Comparison of ENCODE assay signal across 8 cellular contexts in genomic region chr17:82064433-82065192, GRCh38. TPM values are rescaled to one million over a fixed set of nuclear protein-coding genes. Genes with fewer than 3 reads are reported as not detected.
A peak's percentile ranks its signal among the peaks of the same experiment; 100 is the strongest.
DNase-seq lines count a peak whose midpoint lies in the region; ATAC-seq and TF ChIP-seq lines count a peak whose summit lies in the region.

No MANE protein-coding gene starts in this region.

- H3K4me3 Mint-ChIP-seq in activated B cell treated with CpG ODN at 0.5 μM for 24 hours: peak overlapping the region; percentile 72

- intact Hi-C loops in Right ventricle myocardium inferior (cut with DNase I): no loop called here
- intact Hi-C loops in Right ventricle myocardium superior (cut with DNase I): no loop called here
- intact Hi-C loops in activated B cell treated with CpG ODN at 0.5 μM for 24 hours (cut with micrococcal nuclease): loop anchor here (1.0 to 2.0 kb wide), 3 partner anchors 13 to 34 kb away; partner anchors contain the start of genes DCXR, FASN, GPS1 and RFNG
- intact Hi-C loops in stomach (cut with DNase I; ENCODE audit: low total_unique reads): no loop called here

- POLR2A ChIA-PET in activated B cell treated with CpG ODN at 0.5 μM for 24 hours (lab: Charles Lee): interaction anchor here (0.8 to 3.2 kb wide), 7 partner anchors 10 to 381 kb away, joined by 5 to 14 read pairs (median 7); partner anchors contain the start of genes ARL16, DCXR, FASN and HGS

- no peak for TF ChIP-seq EP300 in stomach (IDR thresholded peaks at IDR 0.05)

- H3K9me3 ChIP-seq in iPS DF 6.9 (ENCODE audit: control insufficient read depth, insufficient read depth, low read length): no peaks in the 10 kb centered on the region
- H3K9me3 ChIP-seq in stomach: no peaks in the 10 kb centered on the region

- no peak for TF ChIP-seq POLR2A in stomach (IDR thresholded peaks at IDR 0.05)

- H3K4me3 ChIP-seq in iPS DF 6.9 (ENCODE audit: low read length) (peak overlapping the region; percentile 79; the same call in 1 of the 2 replicates), stomach (peak overlapping the region; percentile 79 to 98 (median 96))

- H3K36me3 Mint-ChIP-seq in activated B cell treated with CpG ODN at 0.5 μM for 24 hours (ENCODE audit: low read depth): peaks cover 20% of the 10 kb centered on the region

- no CpG with 5 or more reads among the region's 36 CpGs for WGBS in iPS DF 6.9 (ENCODE audit: insufficient coverage, insufficient read length)
- 13 to 47% (median 18%) methylated on average over 30 to 36 of the region's 36 CpGs for WGBS in stomach, 5 donors

- H3K4me1 ChIP-seq in iPS DF 6.9 (ENCODE audit: control insufficient read depth, insufficient read depth, low read length) (peaks cover 3% of the 10 kb centered on the region; the same call in 1 of the 2 replicates), stomach (peaks cover 25 to 36% (median 34%) of the 10 kb centered on the region in 4 donors)

- in situ Hi-C loops in GM13976 (cut with MboI; ENCODE audit: low sequenced_read_pairs, unreplicated experiment): no loop called here

- ATAC-seq in Right ventricle myocardium inferior (no peak), Right ventricle myocardium superior (ENCODE audit: poor library complexity) (no peak), activated B cell treated with CpG ODN at 0.5 μM for 24 hours (ENCODE audit: low read depth) (no peak), HG03025 (IDR thresholded peaks at IDR 0.05; ENCODE audit: low FRiP score, unreplicated experiment) (no peak)

- CTCF ChIA-PET in activated B cell treated with CpG ODN at 0.5 μM for 24 hours (lab: Charles Lee): no interaction called here

- no peaks in the 10 kb centered on the region for H3K27me3 Mint-ChIP-seq in activated B cell treated with CpG ODN at 0.5 μM for 24 hours

- peaks cover 15% of the 10 kb centered on the region for H3K4me1 Mint-ChIP-seq in activated B cell treated with CpG ODN at 0.5 μM for 24 hours

- DNase-seq in Right ventricle myocardium inferior (ENCODE audit: missing footprints): peak; percentile 60
- no peak for DNase-seq in Right ventricle myocardium superior
- no peak for DNase-seq in activated B cell treated with CpG ODN at 0.5 μM for 24 hours
- DNase-seq in iPS DF 6.9 (ENCODE audit: low read depth, low spot score): no peak
- DNase-seq in stomach: peak; percentile 57
- DNase-seq in DMS 273 treated with DMSO at 0.1 percent for 48 hours (lab: John Stamatoyannopoulos, UW): no peak
- DNase-seq in GM13976 (ENCODE audit: low spot score): no peak

- H3K27me3 ChIP-seq in iPS DF 6.9 (ENCODE audit: control insufficient read depth, insufficient read depth, low read length) (no peaks in the 10 kb centered on the region), stomach (no peaks in the 10 kb centered on the region)

- H3K36me3 ChIP-seq in iPS DF 6.9 (ENCODE audit: control insufficient read depth, insufficient read depth, low read length) (peaks cover 24% of the 10 kb centered on the region), stomach (peaks cover 31 to 48% (median 46%) of the 10 kb centered on the region in 4 donors)

- TF ChIP-seq CTCF in activated B cell treated with CpG ODN at 0.5 μM for 24 hours (IDR thresholded peaks at IDR 0.05) (no peak), stomach (IDR thresholded peaks at IDR 0.05) (no peak), GM13976 (IDR thresholded peaks at IDR 0.05; ENCODE audit: borderline replicate concordance, control extremely low read depth, extremely low read depth, insufficient read depth, missing control alignments) (no peak)

- H3K9me3 Mint-ChIP-seq in activated B cell treated with CpG ODN at 0.5 μM for 24 hours: no peaks in the 10 kb centered on the region

- no peak overlapping the region for H3K27ac ChIP-seq in iPS DF 6.9 (ENCODE audit: low read length)
- peak overlapping the region; percentile 78 to 89 (median 87) for H3K27ac ChIP-seq in stomach

- no peak overlapping the region for H3K27ac Mint-ChIP-seq in activated B cell treated with CpG ODN at 0.5 μM for 24 hours

RNA-seq across cellular contexts. Expression of gene DUS1L, which starts 1.0 kb away (rescaled TPM):
- 59.3 TPM for total RNA-seq in Right ventricle myocardium inferior
- 57.9 TPM for total RNA-seq in Right ventricle myocardium superior
- total RNA-seq in activated B cell treated with CpG ODN at 0.5 μM for 24 hours: 127 and 134 TPM in 2 replicates
- total RNA-seq in stomach: 100 to 1,000 TPM in 2 of 5 donors, 10 to 100 TPM in 3; 63.2 to 286 (median 94.6) TPM
- polyA plus RNA-seq in stomach: 100 to 1,000 TPM; 126 to 189 (median 174) TPM

RNA-seq across cellular contexts. Expression of gene GPS1, which starts 12.9 kb away (rescaled TPM):
- 80.9 TPM for total RNA-seq in Right ventricle myocardium inferior
- total RNA-seq in Right ventricle myocardium superior: 86.5 TPM
- 88.7 and 94.7 TPM in 2 replicates for total RNA-seq in activated B cell treated with CpG ODN at 0.5 μM for 24 hours
- 100 to 1,000 TPM in 1 of 5 donors, 10 to 100 TPM in 4; 28.0 to 329 (median 86.4) TPM for total RNA-seq in stomach
- 100 to 1,000 TPM; 103 to 139 (median 129) TPM for polyA plus RNA-seq in stomach

RNA-seq across cellular contexts. Expression of gene RFNG, which starts 13.0 kb away (rescaled TPM):
- total RNA-seq in Right ventricle myocardium inferior: 19.3 TPM
- total RNA-seq in Right ventricle myocardium superior: 20.5 TPM
- total RNA-seq in activated B cell treated with CpG ODN at 0.5 μM for 24 hours: 17.7 and 18.7 TPM in 2 replicates
- 10 to 100 TPM; 12.5 to 66.5 (median 28.3) TPM for total RNA-seq in stomach
- 10 to 100 TPM; 22.5 to 55.2 (median 26.0) TPM for polyA plus RNA-seq in stomach

RNA-seq across cellular contexts. Expression of gene DCXR, which starts 27.1 kb away (rescaled TPM):
- total RNA-seq in Right ventricle myocardium inferior (175 TPM), Right ventricle myocardium superior (178 TPM), activated B cell treated with CpG ODN at 0.5 μM for 24 hours (84.3 and 85.2 TPM in 2 replicates), stomach (100 to 1,000 TPM in 2 of 5 donors, 10 to 100 TPM in 3; 11.1 to 461 (median 100.0) TPM)
- polyA plus RNA-seq in stomach: 100 to 1,000 TPM; 352 to 403 (median 396) TPM

RNA-seq across cellular contexts. Expression of gene RAC3, which starts 33.1 kb away (rescaled TPM):
- 2.2 TPM for total RNA-seq in Right ventricle myocardium inferior
- 0.97 TPM for total RNA-seq in Right ventricle myocardium superior
- 0.49 TPM in 1 of 2 replicates, not detected in the other for total RNA-seq in activated B cell treated with CpG ODN at 0.5 μM for 24 hours
- 10 to 100 TPM in 1 of 5 donors, 1 to 10 TPM in 3, not detected in 1; 1.2 to 11.6 (median 2.5) TPM for total RNA-seq in stomach
- 10 to 100 TPM; 13.1 to 24.8 (median 16.2) TPM for polyA plus RNA-seq in stomach

Comparison
In these comparisons a context has a peak if more than half of its experiments do, and no peak if none do; other contexts are left out.
1. DNase-seq: peak in Right ventricle myocardium inferior (single experiment) and stomach (single experiment); none in Right ventricle myocardium superior (single experiment), activated B cell treated with CpG ODN at 0.5 μM for 24 hours (single experiment), iPS DF 6.9 (single experiment), DMS 273 treated with DMSO at 0.1 percent for 48 hours (single experiment) and GM13976 (single experiment).